8 cellular contexts compared by ENCODE assay signal in genomic region chr9:136485049-136485647, GRCh38. TPM values are rescaled to one million over a fixed set of nuclear protein-coding genes. Genes with fewer than 3 reads are reported as not detected.
A peak's percentile ranks its signal among the peaks of the same experiment; 100 is the strongest.
DNase-seq lines count a peak whose midpoint lies in the region; ATAC-seq and TF ChIP-seq lines count a peak whose summit lies in the region.

No MANE protein-coding gene starts in this region.

- TF ChIP-seq CTCF in VCaP (conservative IDR thresholded peaks at IDR 0.05): peak; percentile 96
- peak; percentile 85 to 89 (median 85) for TF ChIP-seq CTCF in breast epithelium (IDR thresholded peaks at IDR 0.05)

- no peaks in the 10 kb centered on the region for H3K9me3 ChIP-seq in breast epithelium

- no peaks in the 10 kb centered on the region for H3K27me3 ChIP-seq in breast epithelium

- peaks cover 12 to 18% of the 10 kb centered on the region in 2 donors for H3K4me1 ChIP-seq in breast epithelium

- DNase-seq in SIG-M5 treated with dmso at 0.1 percent for 504 hours (lab: John Stamatoyannopoulos, UW; ENCODE audit: unreplicated experiment): peak; percentile 75
- DNase-seq in SIG-M5 (lab: John Stamatoyannopoulos, UW): no peak
- peak; percentile 67 for DNase-seq in NCI-H2107 treated with DMSO at 0.1 percent for 48 hours (lab: John Stamatoyannopoulos, UW; ENCODE audit: unreplicated experiment)
- peak; percentile 80 to 85 for DNase-seq in breast epithelium (ENCODE audit: low spot score in 2 of 2)
- DNase-seq in iris pigment epithelial cell (ENCODE audit: low read depth): peak; percentile 62
- DNase-seq in stimulated activated CD4-positive, alpha-beta T cell treated with anti-CD3 and anti-CD28 coated beads, Interleukin-1b, Interleukin-23, amount 100 ng/mL, for 1 hour (ENCODE audit: low read depth in 2 of 2): peak; percentile 62 to 84

- ATAC-seq in HG03432 (IDR thresholded peaks at IDR 0.05; ENCODE audit: unreplicated experiment): no peak

- H3K4me3 ChIP-seq in breast epithelium: peak overlapping the region in 2 of 3 donors; percentile 73 to 98

- intact Hi-C loops in breast epithelium (cut with DNase I; ENCODE audit: low total_unique reads): loop anchor here (5.0 kb wide), 1 partner anchor 147 kb away; no protein-coding TSS in a partner anchor

- TF ChIP-seq POLR2A in breast epithelium (IDR thresholded peaks at IDR 0.05): no peak

- H3K27ac ChIP-seq in VCaP: peak overlapping the region; percentile 100
- H3K27ac ChIP-seq in breast epithelium: peak overlapping the region; percentile 99

- H3K36me3 ChIP-seq in breast epithelium: no peaks in the 10 kb centered on the region

RNA-seq across cellular contexts. Expression of gene SEC16A, which starts 2.3 kb away (rescaled TPM):
- 10 to 100 TPM; 41.9 to 55.1 (median 42.9) TPM for total RNA-seq in breast epithelium

RNA-seq across cellular contexts. Expression of gene INPP5E, which starts 45.5 kb away (rescaled TPM):
- total RNA-seq in breast epithelium: 1 to 10 TPM; 6.2 to 8.5 (median 8.2) TPM
